Comparison of ENCODE assay signal across 8 cellular contexts in genomic region chr9:91151014-91151740, GRCh38.
DNase-seq lines count a peak whose midpoint lies in the region; ATAC-seq and TF ChIP-seq lines count a peak whose summit lies in the region.

No MANE protein-coding gene starts in this region.

- H3K4me3 ChIP-seq in fibroblast of pulmonary artery (replicated peaks; ENCODE audit: low read depth, low read length), result no peak overlapping the region

- TF ChIP-seq CTCF in fibroblast of pulmonary artery (IDR thresholded peaks at IDR 0.05; ENCODE audit: low read length, missing control alignments) (no peak), endothelial cell (IDR thresholded peaks at IDR 0.05; ENCODE audit: unreplicated experiment) (no peak)

- peak overlapping the region; percentile 43 for H3K4me3 Mint-ChIP-seq in activated T-cell treated with anti-CD3 and anti-CD28 coated beads, Interleukin-2, amount 50 U/mL, for 24 hours
- no peak overlapping the region for H3K4me3 Mint-ChIP-seq in endothelial cell (ENCODE audit: unreplicated experiment)

- DNase-seq in activated T-cell treated with anti-CD3 and anti-CD28 coated beads, Interleukin-2, amount 50 U/mL, for 24 hours, result no peak
- DNase-seq in activated T-cell treated with anti-CD3 and anti-CD28 coated beads for 4 hours (no peak), OCI-M1 (lab: John Stamatoyannopoulos, UW) (peak; percentile 70), fibroblast of pulmonary artery (ENCODE audit: low read depth) (peak; percentile 43), endothelial cell (ENCODE audit: low spot score) (no peak), NCI-H82 (lab: John Stamatoyannopoulos, UW) (no peak)

- H3K27ac Mint-ChIP-seq in activated T-cell treated with anti-CD3 and anti-CD28 coated beads, Interleukin-2, amount 50 U/mL, for 24 hours, result peak overlapping the region; percentile 97
- no peak overlapping the region for H3K27ac Mint-ChIP-seq in endothelial cell (ENCODE audit: unreplicated experiment)

- ATAC-seq in HG02763 (IDR thresholded peaks at IDR 0.05; ENCODE audit: unreplicated experiment) (peak; percentile 52), HG03025 (IDR thresholded peaks at IDR 0.05; ENCODE audit: low FRiP score, unreplicated experiment) (no peak)

- H3K27me3 Mint-ChIP-seq in activated T-cell treated with anti-CD3 and anti-CD28 coated beads, Interleukin-2, amount 50 U/mL, for 24 hours, result no peaks in the 10 kb centered on the region
- H3K27me3 Mint-ChIP-seq in endothelial cell (ENCODE audit: unreplicated experiment), result peaks cover 9% of the 10 kb centered on the region

- peaks cover 91% of the 10 kb centered on the region for H3K4me1 Mint-ChIP-seq in activated T-cell treated with anti-CD3 and anti-CD28 coated beads, Interleukin-2, amount 50 U/mL, for 24 hours (ENCODE audit: low read depth)
- no peaks in the 10 kb centered on the region for H3K4me1 Mint-ChIP-seq in endothelial cell (ENCODE audit: unreplicated experiment)

- peaks cover 45% of the 10 kb centered on the region for H3K36me3 Mint-ChIP-seq in activated T-cell treated with anti-CD3 and anti-CD28 coated beads, Interleukin-2, amount 50 U/mL, for 24 hours (ENCODE audit: low read depth)
- no peaks in the 10 kb centered on the region for H3K36me3 Mint-ChIP-seq in endothelial cell (ENCODE audit: low read depth, unreplicated experiment)

- peaks cover 30% of the 10 kb centered on the region for H3K9me3 Mint-ChIP-seq in activated T-cell treated with anti-CD3 and anti-CD28 coated beads, Interleukin-2, amount 50 U/mL, for 24 hours
- peaks cover 10% of the 10 kb centered on the region for H3K9me3 Mint-ChIP-seq in endothelial cell (ENCODE audit: unreplicated experiment)

Comparison
In these comparisons a context has a peak if more than half of its experiments do, and no peak if none do; other contexts are left out.
1. DNase-seq: peak in OCI-M1 (single experiment) and fibroblast of pulmonary artery (single experiment); none in activated T-cell treated with anti-CD3 and anti-CD28 coated beads, Interleukin-2, amount 50 U/mL, for 24 hours (single experiment), activated T-cell treated with anti-CD3 and anti-CD28 coated beads for 4 hours (single experiment), endothelial cell (single experiment) and NCI-H82 (single experiment).